In the genomic region with DNA sequence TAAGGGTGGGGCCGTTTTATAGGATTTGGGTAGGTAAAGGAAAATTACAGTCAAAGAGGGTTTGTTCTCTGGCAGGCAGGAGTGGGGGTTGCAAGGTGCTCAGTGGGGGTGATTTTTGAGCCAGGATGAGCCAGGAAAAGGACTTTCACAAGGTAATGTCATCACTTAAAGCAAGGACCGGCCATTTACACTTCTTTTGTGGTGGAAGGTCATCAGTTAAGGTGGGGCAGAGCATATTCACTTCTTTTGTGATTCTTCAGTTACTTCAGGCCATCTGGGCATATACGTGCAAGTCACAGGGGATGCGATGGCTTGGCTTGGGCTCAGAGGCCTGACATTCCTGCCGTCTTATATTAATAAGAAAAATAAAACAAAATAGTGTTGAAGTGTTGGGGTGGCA, we compare ENCODE assay signal across 1 cellular context.
TF ChIP-seq lines count a peak whose summit lies in the region.

No MANE protein-coding gene starts in this region.

TF ChIP-seq in GM23338, 12 proteins besides CTCF, POLR2A, EP300 and RAD21 (continued from another document):
- TF ChIP-seq, protein P1, sequence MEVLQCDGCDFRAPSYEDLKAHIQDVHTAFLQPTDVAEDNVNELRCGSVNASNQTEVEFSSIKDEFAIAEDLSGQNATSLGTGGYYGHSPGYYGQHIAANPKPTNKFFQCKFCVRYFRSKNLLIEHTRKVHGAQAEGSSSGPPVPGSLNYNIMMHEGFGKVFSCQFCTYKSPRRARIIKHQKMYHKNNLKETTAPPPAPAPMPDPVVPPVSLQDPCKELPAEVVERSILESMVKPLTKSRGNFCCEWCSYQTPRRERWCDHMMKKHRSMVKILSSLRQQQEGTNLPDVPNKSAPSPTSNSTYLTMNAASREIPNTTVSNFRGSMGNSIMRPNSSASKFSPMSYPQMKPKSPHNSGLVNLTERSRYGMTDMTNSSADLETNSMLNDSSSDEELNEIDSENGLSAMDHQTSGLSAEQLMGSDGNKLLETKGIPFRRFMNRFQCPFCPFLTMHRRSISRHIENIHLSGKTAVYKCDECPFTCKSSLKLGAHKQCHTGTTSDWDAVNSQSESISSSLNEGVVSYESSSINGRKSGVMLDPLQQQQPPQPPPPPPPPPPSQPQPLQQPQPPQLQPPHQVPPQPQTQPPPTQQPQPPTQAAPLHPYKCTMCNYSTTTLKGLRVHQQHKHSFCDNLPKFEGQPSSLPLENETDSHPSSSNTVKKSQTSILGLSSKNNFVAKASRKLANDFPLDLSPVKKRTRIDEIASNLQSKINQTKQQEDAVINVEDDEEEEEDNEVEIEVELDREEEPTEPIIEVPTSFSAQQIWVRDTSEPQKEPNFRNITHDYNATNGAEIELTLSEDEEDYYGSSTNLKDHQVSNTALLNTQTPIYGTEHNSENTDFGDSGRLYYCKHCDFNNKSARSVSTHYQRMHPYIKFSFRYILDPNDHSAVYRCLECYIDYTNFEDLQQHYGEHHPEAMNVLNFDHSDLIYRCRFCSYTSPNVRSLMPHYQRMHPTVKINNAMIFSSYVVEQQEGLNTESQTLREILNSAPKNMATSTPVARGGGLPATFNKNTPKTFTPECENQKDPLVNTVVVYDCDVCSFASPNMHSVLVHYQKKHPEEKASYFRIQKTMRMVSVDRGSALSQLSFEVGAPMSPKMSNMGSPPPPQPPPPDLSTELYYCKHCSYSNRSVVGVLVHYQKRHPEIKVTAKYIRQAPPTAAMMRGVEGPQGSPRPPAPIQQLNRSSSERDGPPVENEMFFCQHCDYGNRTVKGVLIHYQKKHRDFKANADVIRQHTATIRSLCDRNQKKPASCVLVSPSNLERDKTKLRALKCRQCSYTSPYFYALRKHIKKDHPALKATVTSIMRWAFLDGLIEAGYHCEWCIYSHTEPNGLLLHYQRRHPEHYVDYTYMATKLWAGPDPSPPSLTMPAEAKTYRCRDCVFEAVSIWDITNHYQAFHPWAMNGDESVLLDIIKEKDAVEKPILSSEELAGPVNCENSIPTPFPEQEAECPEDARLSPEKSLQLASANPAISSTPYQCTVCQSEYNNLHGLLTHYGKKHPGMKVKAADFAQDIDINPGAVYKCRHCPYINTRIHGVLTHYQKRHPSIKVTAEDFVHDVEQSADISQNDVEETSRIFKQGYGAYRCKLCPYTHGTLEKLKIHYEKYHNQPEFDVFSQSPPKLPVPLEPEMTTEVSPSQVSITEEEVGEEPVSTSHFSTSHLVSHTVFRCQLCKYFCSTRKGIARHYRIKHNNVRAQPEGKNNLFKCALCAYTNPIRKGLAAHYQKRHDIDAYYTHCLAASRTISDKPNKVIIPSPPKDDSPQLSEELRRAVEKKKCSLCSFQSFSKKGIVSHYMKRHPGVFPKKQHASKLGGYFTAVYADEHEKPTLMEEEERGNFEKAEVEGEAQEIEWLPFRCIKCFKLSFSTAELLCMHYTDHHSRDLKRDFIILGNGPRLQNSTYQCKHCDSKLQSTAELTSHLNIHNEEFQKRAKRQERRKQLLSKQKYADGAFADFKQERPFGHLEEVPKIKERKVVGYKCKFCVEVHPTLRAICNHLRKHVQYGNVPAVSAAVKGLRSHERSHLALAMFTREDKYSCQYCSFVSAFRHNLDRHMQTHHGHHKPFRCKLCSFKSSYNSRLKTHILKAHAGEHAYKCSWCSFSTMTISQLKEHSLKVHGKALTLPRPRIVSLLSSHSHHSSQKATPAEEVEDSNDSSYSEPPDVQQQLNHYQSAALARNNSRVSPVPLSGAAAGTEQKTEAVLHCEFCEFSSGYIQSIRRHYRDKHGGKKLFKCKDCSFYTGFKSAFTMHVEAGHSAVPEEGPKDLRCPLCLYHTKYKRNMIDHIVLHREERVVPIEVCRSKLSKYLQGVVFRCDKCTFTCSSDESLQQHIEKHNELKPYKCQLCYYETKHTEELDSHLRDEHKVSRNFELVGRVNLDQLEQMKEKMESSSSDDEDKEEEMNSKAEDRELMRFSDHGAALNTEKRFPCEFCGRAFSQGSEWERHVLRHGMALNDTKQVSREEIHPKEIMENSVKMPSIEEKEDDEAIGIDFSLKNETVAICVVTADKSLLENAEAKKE (CRISPR knock-in tag; IDR thresholded peaks at IDR 0.05), result peak; percentile 68; the same call in 1 of the 2 replicates
- peak; percentile 70; the same call in 1 of the 2 replicates for TF ChIP-seq NANOG (IDR thresholded peaks at IDR 0.05; ENCODE audit: borderline replicate concordance)
